Comparison of ENCODE assay signal across 8 cellular contexts in genomic region chr3:14947886-14948608, GRCh38. TPM values are rescaled to one million over a fixed set of nuclear protein-coding genes. Genes with fewer than 3 reads are reported as not detected.
DNase-seq lines count a peak whose midpoint lies in the region; ATAC-seq and TF ChIP-seq lines count a peak whose summit lies in the region.

No MANE protein-coding gene starts in this region.

- TF ChIP-seq CTCF in Peyer's patch (IDR thresholded peaks at IDR 0.05) (peak in 1 of 6 experiments; percentile 8), esophagus squamous epithelium (IDR thresholded peaks at IDR 0.05) (peak in 1 of 6 experiments; percentile 6)

- no peaks in the 10 kb centered on the region for H3K9me3 ChIP-seq in KOPT-K1 (ENCODE audit: insufficient read depth, low read length, poor library complexity, severe bottlenecking)
- no peaks in the 10 kb centered on the region for H3K9me3 ChIP-seq in Peyer's patch
- no peaks in the 10 kb centered on the region for H3K9me3 ChIP-seq in esophagus squamous epithelium

- peak overlapping the region; percentile 94 for H3K27ac ChIP-seq in KOPT-K1 (ENCODE audit: low read depth, low read length, poor library complexity, severe bottlenecking)
- peak overlapping the region; percentile 98 to 100 (median 99) for H3K27ac ChIP-seq in Peyer's patch
- peak overlapping the region; percentile 97 to 100 (median 100) for H3K27ac ChIP-seq in esophagus squamous epithelium

- ATAC-seq in GM21825 (IDR thresholded peaks at IDR 0.05; ENCODE audit: unreplicated experiment) = peak; percentile 82

- TF ChIP-seq POLR2A in Peyer's patch (IDR thresholded peaks at IDR 0.05) (peak in 1 of 2 donors; percentile 14), esophagus squamous epithelium (IDR thresholded peaks at IDR 0.05) (peak in 1 of 4 donors; percentile 9)

- H3K27me3 ChIP-seq in Peyer's patch (no peaks in the 10 kb centered on the region), esophagus squamous epithelium (no peaks in the 10 kb centered on the region)

- peak; percentile 77 for DNase-seq in DMS79 treated with DMSO at 0.1 percent for 48 hours (lab: John Stamatoyannopoulos, UW)
- peak; percentile 95 to 99 (median 98) for DNase-seq in Peyer's patch
- DNase-seq in activated T-helper 1 cell treated with Interleukin-2 at 50 U/mL for 16 hours (ENCODE audit: low read depth) = peak; percentile 92
- DNase-seq in esophagus squamous epithelium (lab: John Stamatoyannopoulos, UW) = peak; percentile 72
- DNase-seq in myocyte (ENCODE audit: low read depth) = peak; percentile 97
- DNase-seq in stimulated activated CD8-positive, alpha-beta memory T cell treated with anti-CD3 and anti-CD28 coated beads, Interleukin-7, amount 100 ng/mL, for 4 hours (ENCODE audit: low read depth in 2 of 2) = peak; percentile 91 to 93

- intact Hi-C loops in esophagus squamous epithelium (cut with DNase I) = no loop called here

- 0 to 1% methylated on average over 4 to 34 of the region's 79 CpGs for WGBS in esophagus squamous epithelium, 2 donors

- H3K4me3 ChIP-seq in Peyer's patch = peak overlapping the region; percentile 81 to 100 (median 92)
- peak overlapping the region; percentile 74 to 94 (median 82) for H3K4me3 ChIP-seq in esophagus squamous epithelium

- peaks cover 0 to 44% (median 8%) of the 10 kb centered on the region in 4 donors for H3K4me1 ChIP-seq in Peyer's patch
- H3K4me1 ChIP-seq in esophagus squamous epithelium = peaks cover 15 to 57% (median 31%) of the 10 kb centered on the region in 3 donors

- H3K36me3 ChIP-seq in KOPT-K1 (ENCODE audit: insufficient read depth, low read length) = peaks cover 49% of the 10 kb centered on the region
- peaks cover 0 to 20% (median 0%) of the 10 kb centered on the region in 3 donors for H3K36me3 ChIP-seq in Peyer's patch
- peaks cover 8 to 27% (median 12%) of the 10 kb centered on the region in 3 donors for H3K36me3 ChIP-seq in esophagus squamous epithelium

RNA-seq across cellular contexts. Expression of gene NR2C2, which starts 0.7 kb away (rescaled TPM):
- total RNA-seq in Peyer's patch = 10 to 100 TPM; 55.6 to 84.3 (median 69.1) TPM
- 10 to 100 TPM; 14.1 to 37.2 (median 26.3) TPM for total RNA-seq in esophagus squamous epithelium
- 25.5 and 36.1 TPM in 2 replicates for total RNA-seq in myocyte
- 21.6 TPM for polyA plus RNA-seq in myocyte (2012)

Comparison
In these comparisons a context has a peak if more than half of its experiments do, and no peak if none do; other contexts are left out.
1. Peak in every context shown above with its lines: DNase-seq, ATAC-seq, H3K4me3 ChIP-seq and H3K27ac ChIP-seq.